17 cellular contexts compared by ENCODE assay signal in genomic region chr7:116726149-116726548, GRCh38.
"Had no signal": no experiment of that assay in that cellular context is flagged by ENCODE, and none has a peak within 500 bp of the region (broad histone marks: within the 10 kb centered on the region; RNA-seq: fewer than 3 reads in every experiment).

No MANE protein-coding gene starts in this region.

- H3K9me3 ChIP-seq: ovary, tibial artery, vagina had no signal

- H3K27ac ChIP-seq: neural progenitor cell, ovary, tibial artery, vagina had no signal

- H3K27me3 Mint-ChIP-seq: dendritic cell treated with granulocyte-macrophage colony-stimulating factor and Interleukin-4, amounts not matched to agents 40 ng/mL and 50 ng/mL, for 4 days had no signal

- H2AFZ ChIP-seq: neural progenitor cell had no signal

- H3K36me3 Mint-ChIP-seq: naive B cell; neural progenitor cell; stimulated activated memory B cell treated with anti-CD40 and anti-IgM and Interleukin-4, amounts not matched to agents 10 μg/mL and 1 μg/mL and 100 μg/mL, for 72 hours had no signal

- H3K4me1 Mint-ChIP-seq: activated CD4-positive, alpha-beta memory T cell treated with anti-CD3 and anti-CD28 coated beads, Interleukin-2, amount 10 ng/mL, durations not matched to agents 7 days and 5 days; naive B cell; neural progenitor cell; stimulated activated memory B cell treated with anti-CD40 and anti-IgM and Interleukin-4, amounts not matched to agents 10 μg/mL and 1 μg/mL and 100 μg/mL, for 72 hours had no signal

- H3K4me3 Mint-ChIP-seq: activated CD4-positive, alpha-beta memory T cell treated with anti-CD3 and anti-CD28 coated beads, Interleukin-2, amount 10 ng/mL, durations not matched to agents 7 days and 5 days; activated T-cell treated with anti-CD3 and anti-CD28 coated beads, Interleukin-2, amount 50 U/mL, for 4 hours; dendritic cell treated with granulocyte-macrophage colony-stimulating factor and Interleukin-4, amounts not matched to agents 40 ng/mL and 50 ng/mL, for 4 days; effector memory CD8-positive, alpha-beta T cell; naive B cell; neural progenitor cell; stimulated activated memory B cell treated with anti-CD40 and anti-IgM and Interleukin-4, amounts not matched to agents 10 μg/mL and 1 μg/mL and 100 μg/mL, for 72 hours had no signal

- H3K9me3 Mint-ChIP-seq: activated CD4-positive, alpha-beta memory T cell treated with anti-CD3 and anti-CD28 coated beads, Interleukin-2, amount 10 ng/mL, durations not matched to agents 7 days and 5 days; activated T-cell treated with anti-CD3 and anti-CD28 coated beads, Interleukin-2, amount 50 U/mL, for 4 hours; dendritic cell treated with granulocyte-macrophage colony-stimulating factor and Interleukin-4, amounts not matched to agents 40 ng/mL and 50 ng/mL, for 4 days; effector memory CD8-positive, alpha-beta T cell; naive B cell; neural progenitor cell; stimulated activated memory B cell treated with anti-CD40 and anti-IgM and Interleukin-4, amounts not matched to agents 10 μg/mL and 1 μg/mL and 100 μg/mL, for 72 hours had no signal

- H3K4me3 ChIP-seq: neural progenitor cell, ovary, tibial artery, vagina had no signal

- H3K4me2 ChIP-seq: neural progenitor cell had no signal

- H3K27me3 ChIP-seq: neural progenitor cell, ovary, tibial artery, vagina had no signal

- H3K9ac ChIP-seq: neural progenitor cell had no signal

- H3K4me1 ChIP-seq: neural progenitor cell had no signal

- FAIRE-seq: astrocyte, bronchial epithelial cell had no signal

- H3K27ac Mint-ChIP-seq: activated CD4-positive, alpha-beta memory T cell treated with anti-CD3 and anti-CD28 coated beads, Interleukin-2, amount 10 ng/mL, durations not matched to agents 7 days and 5 days; dendritic cell treated with granulocyte-macrophage colony-stimulating factor and Interleukin-4, amounts not matched to agents 40 ng/mL and 50 ng/mL, for 4 days; effector memory CD8-positive, alpha-beta T cell; naive B cell; neural progenitor cell; stimulated activated memory B cell treated with anti-CD40 and anti-IgM and Interleukin-4, amounts not matched to agents 10 μg/mL and 1 μg/mL and 100 μg/mL, for 72 hours had no signal

- H3K36me3 ChIP-seq: neural progenitor cell, ovary, tibial artery, vagina had no signal

- ATAC-seq: activated T-cell treated with anti-CD3 and anti-CD28 coated beads, Interleukin-2, amount 50 U/mL, for 4 hours; effector memory CD8-positive, alpha-beta T cell; stimulated activated memory B cell treated with anti-CD40 and anti-IgM and Interleukin-4, amounts not matched to agents 10 μg/mL and 1 μg/mL and 100 μg/mL, for 72 hours had no signal

- DNase-seq: activated CD4-positive, alpha-beta memory T cell treated with anti-CD3 and anti-CD28 coated beads, Interleukin-2, amount 10 ng/mL, durations not matched to agents 7 days and 5 days; activated CD4-positive, alpha-beta T cell treated with anti-CD3 and anti-CD28 coated beads for 4 hours; activated effector memory CD4-positive, alpha-beta T cell treated with Interleukin-2 at 50 U/mL for 16 hours; activated naive CD4-positive, alpha-beta T cell treated with anti-CD3 and anti-CD28 coated beads, Interleukin-2, amount 50 U/mL, for 16 hours; activated T-cell treated with anti-CD3 and anti-CD28 coated beads, Interleukin-2, amount 50 U/mL, for 4 hours; effector memory CD8-positive, alpha-beta T cell; erythroblast; left cardiac atrium; naive B cell; ovary; tibial artery had no signal
